In the genomic region with DNA sequence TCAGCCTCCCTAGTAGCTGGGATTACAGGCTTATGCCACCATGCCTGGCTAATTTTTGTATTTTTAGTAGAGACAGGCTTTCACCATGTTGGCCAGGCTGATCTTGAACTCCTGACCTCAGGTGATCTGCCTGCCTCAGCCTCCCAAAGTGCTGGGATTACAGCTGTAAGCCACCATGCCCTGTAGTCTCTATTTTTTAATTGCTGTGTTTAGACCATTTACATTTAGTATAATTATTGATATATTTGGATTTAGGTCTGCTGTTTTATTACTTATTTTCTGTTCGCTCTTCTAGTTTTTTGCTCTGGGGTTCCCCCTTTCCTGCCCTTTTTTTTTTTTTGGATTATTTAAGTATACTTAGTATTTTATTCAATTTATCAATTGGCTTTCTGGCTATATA, we compare ENCODE assay signal across 2 cellular contexts. TPM values are rescaled to one million over a fixed set of nuclear protein-coding genes. Genes with fewer than 3 reads are reported as not detected.
"Had no signal": no experiment of that assay in that cellular context is flagged by ENCODE, and none has a peak within 500 bp of the region (broad histone marks: within the 10 kb centered on the region; RNA-seq: fewer than 3 reads in every experiment).

No MANE protein-coding gene starts in this region.

RNA-seq across cellular contexts. Expression of gene PTPN3, which starts 46.8 kb away (rescaled TPM):
- total RNA-seq: naive thymus-derived CD8-positive, alpha-beta T cell; natural killer cell had no signal
- polyA plus RNA-seq: naive thymus-derived CD8-positive, alpha-beta T cell had no signal
